14 cellular contexts compared by ENCODE assay signal in genomic region chr7:74199551-74200355, GRCh38. TPM values are rescaled to one million over a fixed set of nuclear protein-coding genes. Genes with fewer than 3 reads are reported as not detected.
A peak's percentile ranks its signal among the peaks of the same experiment; 100 is the strongest.
DNase-seq lines count a peak whose midpoint lies in the region; ATAC-seq and TF ChIP-seq lines count a peak whose summit lies in the region.
"Had no signal": no experiment of that assay in that cellular context is flagged by ENCODE, and none has a peak within 500 bp of the region (broad histone marks: within the 10 kb centered on the region; RNA-seq: fewer than 3 reads in every experiment).

No MANE protein-coding gene starts in this region.

- no peaks in the 10 kb centered on the region for H3K9me2 ChIP-seq in PC-3 (replicated peaks; ENCODE audit: low read length)

- no peaks in the 10 kb centered on the region for H3K27me3 Mint-ChIP-seq in activated CD8-positive, alpha-beta T cell treated with anti-CD3 and anti-CD28 coated beads for 36 hours
- no peaks in the 10 kb centered on the region for H3K27me3 Mint-ChIP-seq in activated CD8-positive, alpha-beta T cell treated with anti-CD3 and anti-CD28 coated beads, Interleukin-2, amount 10 ng/mL, durations not matched to agents 7 days and 5 days (ENCODE audit: low read depth)
- H3K27me3 Mint-ChIP-seq in effector memory CD8-positive, alpha-beta T cell: peaks cover 0 to 8% of the 10 kb centered on the region in 2 donors
- H3K27me3 Mint-ChIP-seq in Calu3 (ENCODE audit: unreplicated experiment): peaks cover 14% of the 10 kb centered on the region
- H3K27me3 Mint-ChIP-seq in neural progenitor cell (ENCODE audit: insufficient read depth, low read depth): peaks cover 4% of the 10 kb centered on the region

- intact Hi-C loops in activated CD8-positive, alpha-beta T cell treated with anti-CD3 and anti-CD28 coated beads for 36 hours (cut with micrococcal nuclease): no loop called here
- intact Hi-C loops in PC-3 (cut with micrococcal nuclease): loop anchor here (5.0 to 10.0 kb wide), 3 partner anchors 115 to 332 kb away; no protein-coding TSS in a partner anchor
- intact Hi-C loops in Calu3 (cut with micrococcal nuclease; ENCODE audit: unreplicated experiment): no loop called here

- TF ChIP-seq CTCF in activated CD8-positive, alpha-beta T cell treated with anti-CD3 and anti-CD28 coated beads for 36 hours (IDR thresholded peaks at IDR 0.05): no peak
- no peak for TF ChIP-seq CTCF in PC-3 (conservative IDR thresholded peaks at IDR 0.05; ENCODE audit: low read depth, low read length)
- TF ChIP-seq CTCF in Calu3 (IDR thresholded peaks at IDR 0.05; ENCODE audit: unreplicated experiment): no peak
- TF ChIP-seq CTCF in neural progenitor cell (IDR thresholded peaks at IDR 0.05): no peak

- no peak overlapping the region for H2AFZ ChIP-seq in PC-3 (ENCODE audit: low read length)
- no peak overlapping the region for H2AFZ ChIP-seq in neural progenitor cell (replicated peaks)

- no peak overlapping the region for H3K9ac ChIP-seq in PC-3 (ENCODE audit: low read length)
- no peak overlapping the region for H3K9ac ChIP-seq in neural progenitor cell

- no peak overlapping the region for H3K4me3 Mint-ChIP-seq in activated CD8-positive, alpha-beta T cell treated with anti-CD3 and anti-CD28 coated beads for 36 hours
- H3K4me3 Mint-ChIP-seq in activated CD8-positive, alpha-beta T cell treated with anti-CD3 and anti-CD28 coated beads, Interleukin-2, amount 10 ng/mL, durations not matched to agents 7 days and 5 days: no peak overlapping the region
- H3K4me3 Mint-ChIP-seq in effector memory CD8-positive, alpha-beta T cell: no peak overlapping the region
- H3K4me3 Mint-ChIP-seq in Calu3 (ENCODE audit: low read depth, unreplicated experiment) (no peak overlapping the region), neural progenitor cell (no peak overlapping the region)

- H4K20me1 ChIP-seq in PC-3 (ENCODE audit: low read length) (no peaks in the 10 kb centered on the region), neural progenitor cell (ENCODE audit: low read depth) (peaks cover 3% of the 10 kb centered on the region)

- H3K27me3 ChIP-seq in PC-3 (ENCODE audit: low read length) (no peaks in the 10 kb centered on the region), neural progenitor cell (no peaks in the 10 kb centered on the region)
- H3K27me3 ChIP-seq: tibial artery had no signal

- ATAC-seq in activated CD8-positive, alpha-beta T cell treated with anti-CD3 and anti-CD28 coated beads for 36 hours: no peak
- no peak for ATAC-seq in activated CD8-positive, alpha-beta T cell treated with anti-CD3 and anti-CD28 coated beads, Interleukin-2, amount 10 ng/mL, durations not matched to agents 7 days and 5 days
- peak; percentile 68 for ATAC-seq in PC-3
- ATAC-seq in effector memory CD8-positive, alpha-beta T cell (replicated peaks): no peak

- no peak overlapping the region for H3K27ac ChIP-seq in PC-3 (ENCODE audit: low read length)
- no peak overlapping the region for H3K27ac ChIP-seq in neural progenitor cell
- H3K27ac ChIP-seq: tibial artery had no signal

- H3K4me3 ChIP-seq in PC-3 (ENCODE audit: low read length) (no peak overlapping the region), neural progenitor cell (no peak overlapping the region)
- H3K4me3 ChIP-seq: tibial artery had no signal

- no peaks in the 10 kb centered on the region for H3F3A ChIP-seq in PC-3 (ENCODE audit: low read length, unreplicated experiment)
- H3F3A ChIP-seq in neural progenitor cell (ENCODE audit: low read depth): peaks cover 31% of the 10 kb centered on the region

- H3K4me1 ChIP-seq in PC-3 (ENCODE audit: insufficient read depth, low read length) (peaks cover 4% of the 10 kb centered on the region), neural progenitor cell (no peaks in the 10 kb centered on the region)
- H3K4me1 ChIP-seq: tibial artery had no signal

- POLR2A ChIA-PET in activated CD8-positive, alpha-beta T cell treated with anti-CD3 and anti-CD28 coated beads for 36 hours (lab: Charles Lee): interaction anchor here (0.6 to 2.5 kb wide), 4 partner anchors 10 to 132 kb away, joined by 3 to 11 read pairs (median 4); no protein-coding TSS in a partner anchor
- POLR2A ChIA-PET in activated CD8-positive, alpha-beta T cell treated with anti-CD3 and anti-CD28 coated beads, Interleukin-2, amount 10 ng/mL, durations not matched to agents 7 days and 5 days (lab: Charles Lee): interaction anchor here (1.9 kb wide), 1 partner anchor 25 kb away, joined by 6 read pairs; the partner anchor contains the start of gene EIF4H
- POLR2A ChIA-PET in PC-3 (lab: Charles Lee; ENCODE audit: unreplicated experiment): no interaction called here

- H3K9me3 ChIP-seq in PC-3 (ENCODE audit: low read length) (no peaks in the 10 kb centered on the region), neural progenitor cell (ENCODE audit: low read depth) (no peaks in the 10 kb centered on the region)
- H3K9me3 ChIP-seq: tibial artery had no signal

- H3K4me2 ChIP-seq in PC-3 (ENCODE audit: low read length) (no peak overlapping the region), neural progenitor cell (no peak overlapping the region)

- H3K4me1 Mint-ChIP-seq in activated CD8-positive, alpha-beta T cell treated with anti-CD3 and anti-CD28 coated beads for 36 hours (ENCODE audit: low read depth): peaks cover 17% of the 10 kb centered on the region
- H3K4me1 Mint-ChIP-seq in activated CD8-positive, alpha-beta T cell treated with anti-CD3 and anti-CD28 coated beads, Interleukin-2, amount 10 ng/mL, durations not matched to agents 7 days and 5 days (ENCODE audit: low read depth): peaks cover 27% of the 10 kb centered on the region
- peaks cover 9 to 15% of the 10 kb centered on the region in 2 donors for H3K4me1 Mint-ChIP-seq in effector memory CD8-positive, alpha-beta T cell (ENCODE audit: low read depth in 2 of 2)
- H3K4me1 Mint-ChIP-seq in Calu3 (ENCODE audit: low read depth, unreplicated experiment) (no peaks in the 10 kb centered on the region), neural progenitor cell (no peaks in the 10 kb centered on the region)

- H3K9me3 Mint-ChIP-seq in activated CD8-positive, alpha-beta T cell treated with anti-CD3 and anti-CD28 coated beads for 36 hours: no peaks in the 10 kb centered on the region
- H3K9me3 Mint-ChIP-seq in activated CD8-positive, alpha-beta T cell treated with anti-CD3 and anti-CD28 coated beads, Interleukin-2, amount 10 ng/mL, durations not matched to agents 7 days and 5 days (ENCODE audit: insufficient read depth): no peaks in the 10 kb centered on the region
- H3K9me3 Mint-ChIP-seq in effector memory CD8-positive, alpha-beta T cell: no peaks in the 10 kb centered on the region
- no peaks in the 10 kb centered on the region for H3K9me3 Mint-ChIP-seq in Calu3 (ENCODE audit: low read depth, unreplicated experiment)
- H3K9me3 Mint-ChIP-seq in neural progenitor cell: no peaks in the 10 kb centered on the region

- H3K36me3 Mint-ChIP-seq in activated CD8-positive, alpha-beta T cell treated with anti-CD3 and anti-CD28 coated beads for 36 hours (ENCODE audit: low read depth): peaks cover 26% of the 10 kb centered on the region
- peaks cover 23% of the 10 kb centered on the region for H3K36me3 Mint-ChIP-seq in activated CD8-positive, alpha-beta T cell treated with anti-CD3 and anti-CD28 coated beads, Interleukin-2, amount 10 ng/mL, durations not matched to agents 7 days and 5 days (ENCODE audit: low read depth)
- H3K36me3 Mint-ChIP-seq in effector memory CD8-positive, alpha-beta T cell (ENCODE audit: insufficient read depth): peaks cover 47% of the 10 kb centered on the region
- H3K36me3 Mint-ChIP-seq in Calu3 (ENCODE audit: insufficient read depth, unreplicated experiment) (peaks cover 1% of the 10 kb centered on the region), neural progenitor cell (peaks cover 11% of the 10 kb centered on the region)

- H3K79me2 ChIP-seq in PC-3 (ENCODE audit: low read length) (no peaks in the 10 kb centered on the region), neural progenitor cell (ENCODE audit: low read depth) (no peaks in the 10 kb centered on the region)

- DNase-seq in activated CD8-positive, alpha-beta T cell treated with anti-CD3 and anti-CD28 coated beads for 36 hours: no peak
- no peak for DNase-seq in activated CD8-positive, alpha-beta T cell treated with anti-CD3 and anti-CD28 coated beads, Interleukin-2, amount 10 ng/mL, durations not matched to agents 7 days and 5 days
- DNase-seq in PC-3 (peak; percentile 52), renal cortical epithelial cell (ENCODE audit: low read depth) (peak; percentile 38), Calu3 (no peak), neural progenitor cell (ENCODE audit: low spot score) (no peak), NCI-H2081 treated with DMSO at 0.1 percent for 48 hours (lab: John Stamatoyannopoulos, UW) (no peak)
- DNase-seq in effector memory CD8-positive, alpha-beta T cell: no peak
- DNase-seq: activated gamma-delta T cell treated with Interleukin-2 at 50 U/mL for 16 hours, cortex of kidney, DMS79, SHP77 treated with DMSO at 0.1 percent for 48 hours, small intestine had no signal

- CTCF ChIA-PET in activated CD8-positive, alpha-beta T cell treated with anti-CD3 and anti-CD28 coated beads for 36 hours (lab: Charles Lee): interaction anchor here (0.9 to 2.5 kb wide), 5 partner anchors 20 to 201 kb away, joined by 3 to 13 read pairs (median 4); no protein-coding TSS in a partner anchor
- CTCF ChIA-PET in activated CD8-positive, alpha-beta T cell treated with anti-CD3 and anti-CD28 coated beads, Interleukin-2, amount 10 ng/mL, durations not matched to agents 7 days and 5 days (lab: Charles Lee): interaction anchor here (0.5 to 1.3 kb wide), 3 partner anchors 10 to 263 kb away, joined by 3 read pairs; partner anchors contain the start of gene LAT2
- CTCF ChIA-PET in PC-3 (lab: Charles Lee) (interaction anchor here (0.5 to 0.6 kb wide), 4 partner anchors 48 to 221 kb away, joined by 3 to 4 read pairs (median 4); no protein-coding TSS in a partner anchor), Calu3 (lab: Charles Lee) (interaction anchor here (0.6 to 0.7 kb wide), 2 partner anchors 233 to 298 kb away, joined by 3 to 6 read pairs; no protein-coding TSS in a partner anchor)

- BruUV-seq in PC-3 (replicated peaks; lab: Mats Ljungman, UMichigan): no TSS peak
- BruUV-seq in Calu3 (replicated peaks; lab: Mats Ljungman, UMichigan): no TSS peak

- H3K36me3 ChIP-seq in PC-3 (ENCODE audit: low read depth, low read length): peaks cover 3% of the 10 kb centered on the region
- H3K36me3 ChIP-seq in neural progenitor cell: peaks cover 1% of the 10 kb centered on the region

- H3K27ac Mint-ChIP-seq in activated CD8-positive, alpha-beta T cell treated with anti-CD3 and anti-CD28 coated beads for 36 hours: peak overlapping the region; percentile 66
- no peak overlapping the region for H3K27ac Mint-ChIP-seq in activated CD8-positive, alpha-beta T cell treated with anti-CD3 and anti-CD28 coated beads, Interleukin-2, amount 10 ng/mL, durations not matched to agents 7 days and 5 days
- H3K27ac Mint-ChIP-seq in effector memory CD8-positive, alpha-beta T cell: peak overlapping the region; percentile 46 to 89
- H3K27ac Mint-ChIP-seq in Calu3 (ENCODE audit: unreplicated experiment): no peak overlapping the region
- no peak overlapping the region for H3K27ac Mint-ChIP-seq in neural progenitor cell

RNA-seq across cellular contexts. Expression of gene LAT2, which starts 10.1 kb away (rescaled TPM):
- total RNA-seq in activated CD8-positive, alpha-beta T cell treated with anti-CD3 and anti-CD28 coated beads for 36 hours: 1 to 10 TPM; 2.4 to 3.2 TPM
- 10 to 100 TPM; 31.7 to 31.8 TPM for total RNA-seq in activated CD8-positive, alpha-beta T cell treated with anti-CD3 and anti-CD28 coated beads, Interleukin-2, amount 10 ng/mL, durations not matched to agents 7 days and 5 days
- total RNA-seq in PC-3 (2014; rRNA removed): 7.7 and 8.3 TPM in 2 replicates
- total RNA-seq in renal cortical epithelial cell: 0.35 and 1.0 TPM in 2 replicates
- 0.90 and 0.95 TPM in 2 replicates for total RNA-seq in Calu3 (2022)
- total RNA-seq in neural progenitor cell (ENCODE audit: low replicate concordance): not detected in 2 replicates

RNA-seq across cellular contexts. Expression of gene EIF4H, which starts 25.6 kb away (rescaled TPM):
- 100 to 1,000 TPM; 461 to 464 TPM for total RNA-seq in activated CD8-positive, alpha-beta T cell treated with anti-CD3 and anti-CD28 coated beads for 36 hours
- 100 to 1,000 TPM; 287 to 302 TPM for total RNA-seq in activated CD8-positive, alpha-beta T cell treated with anti-CD3 and anti-CD28 coated beads, Interleukin-2, amount 10 ng/mL, durations not matched to agents 7 days and 5 days
- total RNA-seq in PC-3 (2014; rRNA removed) (339 and 357 TPM in 2 replicates), renal cortical epithelial cell (332 and 407 TPM in 2 replicates), Calu3 (2022) (191 and 196 TPM in 2 replicates), neural progenitor cell (ENCODE audit: low replicate concordance) (214 and 315 TPM in 2 replicates)

RNA-seq across cellular contexts. Expression of gene RFC2, which starts 54.4 kb away (rescaled TPM):
- 10 to 100 TPM; 90.7 to 91.8 TPM for total RNA-seq in activated CD8-positive, alpha-beta T cell treated with anti-CD3 and anti-CD28 coated beads for 36 hours
- 10 to 100 TPM; 69.5 to 76.5 TPM for total RNA-seq in activated CD8-positive, alpha-beta T cell treated with anti-CD3 and anti-CD28 coated beads, Interleukin-2, amount 10 ng/mL, durations not matched to agents 7 days and 5 days
- total RNA-seq in PC-3 (2014; rRNA removed) (57.4 and 60.4 TPM in 2 replicates), renal cortical epithelial cell (8.8 and 24.7 TPM in 2 replicates), Calu3 (2022) (32.5 and 38.6 TPM in 2 replicates), neural progenitor cell (ENCODE audit: low replicate concordance) (66.0 and 71.3 TPM in 2 replicates)

Comparison
In these comparisons a context has a peak if more than half of its experiments do, and no peak if none do; other contexts are left out.
1. H3K27ac Mint-ChIP-seq: peak in activated CD8-positive, alpha-beta T cell treated with anti-CD3 and anti-CD28 coated beads for 36 hours (single experiment) and effector memory CD8-positive, alpha-beta T cell (2 of 2); none in activated CD8-positive, alpha-beta T cell treated with anti-CD3 and anti-CD28 coated beads, Interleukin-2, amount 10 ng/mL, durations not matched to agents 7 days and 5 days (single experiment), Calu3 (single experiment) and neural progenitor cell (single experiment).
2. DNase-seq: peak in PC-3 (single experiment) and renal cortical epithelial cell (single experiment); none in activated CD8-positive, alpha-beta T cell treated with anti-CD3 and anti-CD28 coated beads for 36 hours (single experiment), activated CD8-positive, alpha-beta T cell treated with anti-CD3 and anti-CD28 coated beads, Interleukin-2, amount 10 ng/mL, durations not matched to agents 7 days and 5 days (single experiment), effector memory CD8-positive, alpha-beta T cell (0 of 3), Calu3 (single experiment), neural progenitor cell (single experiment) and NCI-H2081 treated with DMSO at 0.1 percent for 48 hours (single experiment).